16 cellular contexts compared by ENCODE assay signal in the genomic region with DNA sequence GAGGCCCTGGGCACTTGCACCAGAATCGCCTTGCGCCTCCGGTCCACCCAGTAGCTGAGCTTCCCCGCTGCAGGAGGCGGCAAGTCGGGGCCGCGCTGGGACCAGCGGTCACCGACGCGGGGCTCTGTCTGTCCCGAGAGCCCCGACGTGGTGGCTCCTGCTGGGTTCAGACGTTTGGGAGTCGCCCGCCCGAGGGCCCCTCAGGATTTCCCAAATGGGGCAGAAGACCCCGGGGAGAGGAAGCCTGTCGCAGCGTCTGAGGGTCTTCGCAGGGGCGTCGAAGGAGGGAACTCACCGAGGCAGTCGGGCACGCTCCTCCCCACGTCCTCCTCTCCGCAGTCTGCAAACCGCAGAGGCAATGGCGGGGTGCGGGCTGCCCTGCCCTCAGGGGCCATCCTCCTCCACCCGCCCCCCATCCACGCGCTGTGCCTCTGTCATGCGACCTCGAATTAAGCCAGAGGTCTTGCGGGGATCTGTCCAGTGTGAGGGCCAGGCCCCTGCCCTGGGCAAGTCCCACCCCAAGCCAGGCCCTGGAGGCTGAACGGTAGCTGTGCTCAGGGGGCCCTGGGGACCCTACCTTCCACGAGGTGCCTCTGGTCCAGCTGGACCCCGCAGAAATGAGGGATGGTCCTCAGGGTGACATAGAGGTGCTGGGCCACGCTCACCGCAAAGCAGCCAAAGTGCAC. TPM values are rescaled to one million over a fixed set of nuclear protein-coding genes. Genes with fewer than 3 reads are reported as not detected.
DNase-seq lines count a peak whose midpoint lies in the region; ATAC-seq and TF ChIP-seq lines count a peak whose summit lies in the region.
"Had no signal": no experiment of that assay in that cellular context is flagged by ENCODE, and none has a peak within 500 bp of the region (broad histone marks: within the 10 kb centered on the region; RNA-seq: fewer than 3 reads in every experiment).

No MANE protein-coding gene starts in this region.

- intact Hi-C loops in cardiac septum (cut with DNase I) (no loop called here), Right ventricle myocardium inferior (cut with DNase I) (no loop called here), mucosa of descending colon (cut with DNase I, micrococcal nuclease) (no loop called here), upper lobe of right lung (cut with DNase I) (no loop called here)

- H3K36me3 ChIP-seq in mucosa of descending colon (ENCODE audit: low read depth), result no peaks in the 10 kb centered on the region
- H3K36me3 ChIP-seq in upper lobe of right lung, result no peaks in the 10 kb centered on the region
- no peaks in the 10 kb centered on the region for H3K36me3 ChIP-seq in brain microvascular endothelial cell (replicated peaks)
- H3K36me3 ChIP-seq: adrenal gland, neutrophil had no signal

- H3K4me1 ChIP-seq in mucosa of descending colon (ENCODE audit: low read depth), result peaks cover 13% of the 10 kb centered on the region
- H3K4me1 ChIP-seq in upper lobe of right lung, result no peaks in the 10 kb centered on the region

- TF ChIP-seq CTCF in mucosa of descending colon (IDR thresholded peaks at IDR 0.05) (no peak), upper lobe of right lung (IDR thresholded peaks at IDR 0.05) (no peak), brain microvascular endothelial cell (IDR thresholded peaks at IDR 0.05; ENCODE audit: low read depth, low read length, missing control alignments) (no peak)

- H3K4me3 ChIP-seq in mucosa of descending colon (no peak overlapping the region), upper lobe of right lung (no peak overlapping the region), brain microvascular endothelial cell (ENCODE audit: low read depth, low read length) (no peak overlapping the region)
- H3K4me3 ChIP-seq: GM12878 had no signal

- DNase-seq in cardiac septum (ENCODE audit: low spot score) (peak; percentile 60), Right ventricle myocardium inferior (ENCODE audit: missing footprints) (no peak), mucosa of descending colon (peak in 1 of 3 donors; percentile 60), upper lobe of right lung (peak; percentile 62), brain microvascular endothelial cell (no peak)
- no peak for DNase-seq in activated CD4-positive, alpha-beta T cell treated with anti-CD3 and anti-CD28 coated beads for 1 hour
- no peak for DNase-seq in activated CD4-positive, alpha-beta T cell treated with anti-CD3 and anti-CD28 coated beads, Interleukin-2, amount 50 U/mL, for 48 hours
- DNase-seq: DMS53, NCI-H2107 had no signal

- H3K27ac ChIP-seq in upper lobe of right lung (no peak overlapping the region), brain microvascular endothelial cell (no peak overlapping the region)
- H3K27ac ChIP-seq: adrenal gland, dorsolateral prefrontal cortex, neutrophil had no signal

- H3K27me3 ChIP-seq in upper lobe of right lung (no peaks in the 10 kb centered on the region), brain microvascular endothelial cell (replicated peaks) (peaks cover 3% of the 10 kb centered on the region)

- in situ Hi-C loops in brain microvascular endothelial cell (cut with HindIII; ENCODE audit: low pct_ligation_motif_present, low sequenced_read_pairs), result no loop called here

- H3K9me3 ChIP-seq in mucosa of descending colon, result no peaks in the 10 kb centered on the region
- no peaks in the 10 kb centered on the region for H3K9me3 ChIP-seq in upper lobe of right lung
- H3K9me3 ChIP-seq: adrenal gland, neutrophil had no signal

- ATAC-seq in Right ventricle myocardium inferior (no peak), esophagus mucosa (peak; percentile 2), mucosa of descending colon (peak; percentile 3), upper lobe of right lung (no peak)

RNA-seq across cellular contexts. Expression of a gene that starts 12.5 kb away (rescaled TPM):
- not detected for total RNA-seq in cardiac septum
- not detected for total RNA-seq in Right ventricle myocardium inferior
- not detected for total RNA-seq in esophagus mucosa
- under 1 TPM in 2 of 3 donors, not detected in 1; 0.09 to 0.43 TPM for total RNA-seq in mucosa of descending colon
- total RNA-seq in upper lobe of right lung, result not detected
- total RNA-seq: adrenal gland, GM12878 had no signal

RNA-seq across cellular contexts. Expression of a gene that starts 39.5 kb away (rescaled TPM):
- total RNA-seq in cardiac septum, result 31.3 TPM
- total RNA-seq in Right ventricle myocardium inferior, result 56.9 TPM
- total RNA-seq in esophagus mucosa, result 50.5 TPM
- 100 to 1,000 TPM in 1 of 3 donors, 10 to 100 TPM in 2; 56.4 to 106 (median 58.7) TPM for total RNA-seq in mucosa of descending colon
- 119 TPM for total RNA-seq in upper lobe of right lung

RNA-seq across cellular contexts. Expression of a gene that starts 58.1 kb away (rescaled TPM):
- not detected for total RNA-seq in cardiac septum
- not detected for total RNA-seq in Right ventricle myocardium inferior
- total RNA-seq in esophagus mucosa, result not detected
- total RNA-seq in mucosa of descending colon, result not detected
- not detected for total RNA-seq in upper lobe of right lung
- total RNA-seq: activated B cell treated with CpG ODN at 0.5 μM for 24 hours, adrenal gland, frontal cortex, GM12878 had no signal

Comparison
In these comparisons a context has a peak if more than half of its experiments do, and no peak if none do; other contexts are left out.
1. DNase-seq: peak in cardiac septum (single experiment) and upper lobe of right lung (single experiment); none in Right ventricle myocardium inferior (single experiment), activated CD4-positive, alpha-beta T cell treated with anti-CD3 and anti-CD28 coated beads for 1 hour (single experiment), activated CD4-positive, alpha-beta T cell treated with anti-CD3 and anti-CD28 coated beads, Interleukin-2, amount 50 U/mL, for 48 hours (0 of 2) and brain microvascular endothelial cell (single experiment).
2. ATAC-seq: peak in esophagus mucosa (single experiment) and mucosa of descending colon (single experiment); none in Right ventricle myocardium inferior (single experiment) and upper lobe of right lung (single experiment).